In genomic region chr1:6359568-6360496, GRCh38 we compare ENCODE assay signal across 7 cellular contexts. TPM values are rescaled to one million over a fixed set of nuclear protein-coding genes. Genes with fewer than 3 reads are reported as not detected.
DNase-seq lines count a peak whose midpoint lies in the region; ATAC-seq lines count a peak whose summit lies in the region.

No MANE protein-coding gene starts in this region.

- H3K36me3 Mint-ChIP-seq in activated naive CD8-positive, alpha-beta T cell treated with anti-CD3 and anti-CD28 coated beads, Interleukin-2, amount 50 U/mL, for 24 hours (ENCODE audit: low read depth): peaks cover 4% of the 10 kb centered on the region

- ATAC-seq in GM18861 (IDR thresholded peaks at IDR 0.05; ENCODE audit: unreplicated experiment) (peak; percentile 69), HG02885 (IDR thresholded peaks at IDR 0.05; ENCODE audit: poor library complexity, unreplicated experiment) (peak; percentile 79)
- peak; percentile 73 for ATAC-seq in activated naive CD8-positive, alpha-beta T cell treated with anti-CD3 and anti-CD28 coated beads, Interleukin-2, amount 50 U/mL, for 24 hours

- no peaks in the 10 kb centered on the region for H3K27me3 ChIP-seq in iPS-20b (ENCODE audit: insufficient read depth, low read length)

- no peaks in the 10 kb centered on the region for H3K27me3 Mint-ChIP-seq in activated naive CD8-positive, alpha-beta T cell treated with anti-CD3 and anti-CD28 coated beads, Interleukin-2, amount 50 U/mL, for 24 hours

- H3K4me3 Mint-ChIP-seq in activated naive CD8-positive, alpha-beta T cell treated with anti-CD3 and anti-CD28 coated beads, Interleukin-2, amount 50 U/mL, for 24 hours: peak overlapping the region; percentile 42

- peak overlapping the region; percentile 4; the same call in 1 of the 2 replicates for H3K9ac ChIP-seq in iPS-20b (ENCODE audit: low read depth, low read length)

- no peaks in the 10 kb centered on the region for H3K9me3 Mint-ChIP-seq in activated naive CD8-positive, alpha-beta T cell treated with anti-CD3 and anti-CD28 coated beads, Interleukin-2, amount 50 U/mL, for 24 hours

- H3K4me1 ChIP-seq in iPS-20b (ENCODE audit: insufficient read depth, low read length): peaks cover 17% of the 10 kb centered on the region; the same call in 1 of the 2 replicates

- H3K4me3 ChIP-seq in iPS-20b (ENCODE audit: low read length): no peak overlapping the region

- H3K9me3 ChIP-seq in iPS-20b (ENCODE audit: insufficient read depth, low read depth, low read length): no peaks in the 10 kb centered on the region

- no peak overlapping the region for H3K27ac ChIP-seq in iPS-20b (ENCODE audit: low read length)

- peaks cover 47% of the 10 kb centered on the region for H3K4me1 Mint-ChIP-seq in activated naive CD8-positive, alpha-beta T cell treated with anti-CD3 and anti-CD28 coated beads, Interleukin-2, amount 50 U/mL, for 24 hours

- no peaks in the 10 kb centered on the region for H3K36me3 ChIP-seq in iPS-20b (ENCODE audit: insufficient read depth, low read depth, low read length)

- DNase-seq in RPMI7951 (ENCODE audit: low read depth) (peak; percentile 98), COLO668 (lab: John Stamatoyannopoulos, UW; ENCODE audit: unreplicated experiment) (no peak)
- DNase-seq in activated naive CD8-positive, alpha-beta T cell treated with anti-CD3 and anti-CD28 coated beads, Interleukin-2, amount 50 U/mL, for 24 hours: peak; percentile 57
- peak; percentile 21 to 37 for DNase-seq in stimulated activated CD4-positive, alpha-beta T cell treated with anti-CD3 and anti-CD28 coated beads, Interleukin-1b, Interleukin-23, amount 100 ng/mL, for 4 hours (ENCODE audit: low read depth in 2 of 2)

- H3K27ac Mint-ChIP-seq in activated naive CD8-positive, alpha-beta T cell treated with anti-CD3 and anti-CD28 coated beads, Interleukin-2, amount 50 U/mL, for 24 hours: peak overlapping the region; percentile 66

RNA-seq across cellular contexts. Expression of gene ACOT7, which starts 33.7 kb away (rescaled TPM):
- 142 and 174 TPM in 2 replicates for total RNA-seq in RPMI7951 (2014; rRNA removed; shearing (Covaris generic))

RNA-seq across cellular contexts. Expression of gene HES2, which starts 59.9 kb away (rescaled TPM):
- total RNA-seq in RPMI7951 (2014; rRNA removed; shearing (Covaris generic)): under 0.01 and 0.10 TPM in 2 replicates
